Comparison of ENCODE assay signal across 8 cellular contexts in the genomic region with DNA sequence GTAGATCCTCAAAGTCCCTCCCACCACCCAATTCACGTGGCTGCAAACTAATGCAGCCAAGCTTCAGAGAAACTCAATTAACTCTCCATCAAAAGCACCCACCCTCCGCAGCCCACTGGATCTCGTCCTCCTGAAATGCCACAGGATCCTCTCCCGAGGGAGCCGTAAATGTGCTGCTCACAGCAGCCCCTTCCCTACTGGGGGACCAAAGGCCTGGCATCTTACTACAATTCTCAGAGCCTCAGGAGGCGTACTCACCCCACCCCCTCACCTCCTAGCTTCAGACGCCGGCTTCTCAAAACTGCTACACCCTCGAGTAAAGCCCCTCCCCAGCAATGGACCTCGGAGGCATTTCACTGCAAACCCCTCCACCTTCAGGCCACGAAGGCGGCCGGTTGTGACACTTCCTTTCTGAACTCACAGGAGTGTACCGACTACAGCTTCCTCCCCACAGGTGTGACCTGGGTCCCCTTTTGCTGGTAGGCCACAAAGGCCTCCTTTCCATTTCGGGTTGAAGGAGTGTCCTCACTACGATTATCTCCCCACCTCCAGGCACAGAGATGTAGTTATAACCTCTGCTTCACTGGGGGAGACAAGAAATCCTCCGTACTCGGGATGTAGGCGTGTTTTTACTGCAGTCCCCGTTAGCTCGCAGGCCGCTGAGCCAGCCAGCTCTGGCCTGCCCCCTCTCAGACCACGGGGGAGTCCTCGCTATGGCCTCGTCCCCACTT. TPM values are rescaled to one million over a fixed set of nuclear protein-coding genes. Genes with fewer than 3 reads are reported as not detected.
DNase-seq lines count a peak whose midpoint lies in the region; ATAC-seq and TF ChIP-seq lines count a peak whose summit lies in the region.

No MANE protein-coding gene starts in this region.

- peaks cover 41% of the 10 kb centered on the region for H3K4me1 Mint-ChIP-seq in CD14-positive monocyte
- peaks cover 42% of the 10 kb centered on the region for H3K4me1 Mint-ChIP-seq in activated T-helper 17 cell treated with anti-CD3 and anti-CD28 coated beads, Interleukin-2, amount 50 U/mL, for 72 hours

- WGBS in testis, 2 donors, result 0 to 2% methylated on average over 25 of the region's 25 CpGs

- no peaks in the 10 kb centered on the region for H3K9me2 ChIP-seq in PC-9 (ENCODE audit: insufficient read depth)

- POLR2A ChIA-PET in PC-9 (lab: Charles Lee; ENCODE audit: unreplicated experiment), result interaction anchor here (0.5 to 0.7 kb wide), 4 partner anchors 68 to 291 kb away, joined by 3 to 5 read pairs (median 3); partner anchors contain the start of gene SCAND1

- H3K27ac ChIP-seq in PC-9, result peak overlapping the region; percentile 86
- peak overlapping the region; percentile 97 to 99 for H3K27ac ChIP-seq in testis

- no peaks in the 10 kb centered on the region for H3K9me3 ChIP-seq in PC-9 (ENCODE audit: insufficient read depth, low read depth)
- no peaks in the 10 kb centered on the region for H3K9me3 ChIP-seq in testis

- peaks cover 57% of the 10 kb centered on the region for H3K79me2 ChIP-seq in PC-9 (ENCODE audit: low read depth)

- peak overlapping the region; percentile 87 for H3K4me2 ChIP-seq in PC-9

- H3K4me3 Mint-ChIP-seq in CD14-positive monocyte, result peak overlapping the region; percentile 88 to 96
- peak overlapping the region; percentile 90 for H3K4me3 Mint-ChIP-seq in activated T-helper 17 cell treated with anti-CD3 and anti-CD28 coated beads, Interleukin-2, amount 50 U/mL, for 72 hours

- intact Hi-C loops in CD14-positive monocyte (cut with micrococcal nuclease), result loop anchor here (2.0 to 10.0 kb wide), 2 partner anchors 47 to 49 kb away; partner anchors contain the start of gene SPAG4 (in 1 of the 2)
- intact Hi-C loops in PC-9 (cut with micrococcal nuclease; ENCODE audit: unreplicated experiment), result loop anchor here (2.0 to 5.0 kb wide), 3 partner anchors 47 to 97 kb away; partner anchors contain the start of gene RBM39
- intact Hi-C loops in testis (cut with DNase I; ENCODE audit: low total_unique reads), result no loop called here

- peaks cover 10 to 12% of the 10 kb centered on the region in 2 donors for H3K36me3 Mint-ChIP-seq in CD14-positive monocyte
- peaks cover 63% of the 10 kb centered on the region for H3K36me3 Mint-ChIP-seq in activated T-helper 17 cell treated with anti-CD3 and anti-CD28 coated beads, Interleukin-2, amount 50 U/mL, for 72 hours (ENCODE audit: low read depth)

- peaks cover 51% of the 10 kb centered on the region for H4K20me1 ChIP-seq in PC-9 (ENCODE audit: insufficient read depth)

- peak overlapping the region; percentile 97 to 100 (median 99) for H3K27ac Mint-ChIP-seq in CD14-positive monocyte
- peak overlapping the region; percentile 87 for H3K27ac Mint-ChIP-seq in activated T-helper 17 cell treated with anti-CD3 and anti-CD28 coated beads, Interleukin-2, amount 50 U/mL, for 72 hours

- TF ChIP-seq CTCF in CD14-positive monocyte (IDR thresholded peaks at IDR 0.05), result no peak
- TF ChIP-seq CTCF in PC-9 (conservative IDR thresholded peaks at IDR 0.05), result no peak
- no peak for TF ChIP-seq CTCF in fibroblast of the aortic adventitia (IDR thresholded peaks at IDR 0.05; ENCODE audit: insufficient read depth, low read length)
- TF ChIP-seq CTCF in omental fat pad (IDR thresholded peaks at IDR 0.05), result no peak
- no peak for TF ChIP-seq CTCF in testis (IDR thresholded peaks at IDR 0.05)

- peak overlapping the region; percentile 97 for H2AFZ ChIP-seq in PC-9

- H3K36me3 ChIP-seq in PC-9 (ENCODE audit: low read depth) (no peaks in the 10 kb centered on the region), testis (ENCODE audit: low read depth, missing control alignments) (no peaks in the 10 kb centered on the region)

- TF ChIP-seq POLR2A in testis (IDR thresholded peaks at IDR 0.05), result no peak

- peak overlapping the region; percentile 99 for H3K4me3 ChIP-seq in PC-9
- H3K4me3 ChIP-seq in fibroblast of the aortic adventitia (ENCODE audit: low read depth, low read length), result peak overlapping the region; percentile 99
- H3K4me3 ChIP-seq in testis, result peak overlapping the region; percentile 96 to 97

- H3K4me1 ChIP-seq in PC-9 (replicated peaks; ENCODE audit: insufficient read depth), result peaks cover 42% of the 10 kb centered on the region
- peaks cover 16% of the 10 kb centered on the region for H3K4me1 ChIP-seq in testis

- CTCF ChIA-PET in PC-9 (lab: Charles Lee), result interaction anchor here (0.7 kb wide), 1 partner anchor 133 kb away, joined by 3 read pairs; no protein-coding TSS in a partner anchor

- ATAC-seq in GM19324 (IDR thresholded peaks at IDR 0.05; ENCODE audit: low FRiP score, unreplicated experiment) (peak; percentile 48), HG03442 (IDR thresholded peaks at IDR 0.05; ENCODE audit: unreplicated experiment) (peak; percentile 17), omental fat pad (ENCODE audit: low FRiP score) (peak; percentile 59)
- peak; percentile 25 for ATAC-seq in activated T-helper 17 cell treated with anti-CD3 and anti-CD28 coated beads, Interleukin-2, amount 50 U/mL, for 72 hours (replicated peaks)

- no TSS peak for BruUV-seq in PC-9 (replicated peaks; lab: Mats Ljungman, UMichigan)

- peaks cover 0 to 3% (median 0%) of the 10 kb centered on the region in 7 donors for H3K9me3 Mint-ChIP-seq in CD14-positive monocyte
- no peaks in the 10 kb centered on the region for H3K9me3 Mint-ChIP-seq in activated T-helper 17 cell treated with anti-CD3 and anti-CD28 coated beads, Interleukin-2, amount 50 U/mL, for 72 hours

- DNase-seq in CD14-positive monocyte (ENCODE audit: low spot score), result peak; percentile 49
- DNase-seq in PC-9, result peak; percentile 40 to 44
- DNase-seq in fibroblast of the aortic adventitia (ENCODE audit: low read depth), result no peak
- DNase-seq in omental fat pad (ENCODE audit: low spot score), result no peak
- peak; percentile 78 for DNase-seq in testis

- no peaks in the 10 kb centered on the region for H3K27me3 Mint-ChIP-seq in CD14-positive monocyte (ENCODE audit: low read depth in 3 of 3)
- H3K27me3 Mint-ChIP-seq in activated T-helper 17 cell treated with anti-CD3 and anti-CD28 coated beads, Interleukin-2, amount 50 U/mL, for 72 hours, result no peaks in the 10 kb centered on the region

- peaks cover 16% of the 10 kb centered on the region for H3F3A ChIP-seq in PC-9 (ENCODE audit: insufficient read depth, low read depth)

- H3K27me3 ChIP-seq in PC-9 (ENCODE audit: insufficient read depth, low read depth) (no peaks in the 10 kb centered on the region), testis (no peaks in the 10 kb centered on the region)

RNA-seq across cellular contexts. Expression of gene CPNE1, which starts 0.7 kb away (rescaled TPM):
- polyA plus RNA-seq in CD14-positive monocyte (100 to 1,000 TPM; 167 to 210 TPM), testis (ENCODE audit: insufficient read depth, low read depth, low replicate concordance) (105 TPM)
- total RNA-seq in PC-9 (2021) (271 and 311 TPM in 2 replicates), fibroblast of the aortic adventitia (ENCODE audit: low replicate concordance) (127 and 154 TPM in 2 replicates), omental fat pad (100 to 1,000 TPM in 1 of 4 donors, 10 to 100 TPM in 3; 50.7 to 113 (median 85.2) TPM), testis (100 to 1,000 TPM in 1 of 2 donors, 10 to 100 TPM in 1; 60.6 to 103 TPM)
- 100 to 1,000 TPM; 269 to 280 TPM for total RNA-seq in activated T-helper 17 cell treated with anti-CD3 and anti-CD28 coated beads, Interleukin-2, amount 50 U/mL, for 72 hours

RNA-seq across cellular contexts. Expression of gene RBM12, which starts 0.7 kb away (rescaled TPM):
- 10 to 100 TPM; 21.5 to 30.4 TPM for polyA plus RNA-seq in CD14-positive monocyte
- total RNA-seq in PC-9 (2021), result 46.9 and 81.2 TPM in 2 replicates
- total RNA-seq in activated T-helper 17 cell treated with anti-CD3 and anti-CD28 coated beads, Interleukin-2, amount 50 U/mL, for 72 hours, result 100 to 1,000 TPM; 106 to 116 TPM
- 49.0 and 65.4 TPM in 2 replicates for total RNA-seq in fibroblast of the aortic adventitia (ENCODE audit: low replicate concordance)
- total RNA-seq in omental fat pad, result 10 to 100 TPM; 31.4 to 43.2 (median 33.9) TPM
- total RNA-seq in testis, result 10 to 100 TPM; 40.8 to 46.3 TPM
- polyA plus RNA-seq in testis (ENCODE audit: insufficient read depth, low read depth, low replicate concordance), result 54.9 TPM

RNA-seq across cellular contexts. Expression of gene NFS1, which starts 35.2 kb away (rescaled TPM):
- polyA plus RNA-seq in CD14-positive monocyte (10 to 100 TPM; 18.1 to 19.2 TPM), testis (ENCODE audit: insufficient read depth, low read depth, low replicate concordance) (86.6 TPM)
- total RNA-seq in PC-9 (2021) (56.9 and 65.0 TPM in 2 replicates), fibroblast of the aortic adventitia (ENCODE audit: low replicate concordance) (5.3 and 19.9 TPM in 2 replicates), omental fat pad (10 to 100 TPM; 16.1 to 32.1 (median 26.6) TPM), testis (10 to 100 TPM; 84.1 to 90.6 TPM)
- 10 to 100 TPM; 41.1 to 49.2 TPM for total RNA-seq in activated T-helper 17 cell treated with anti-CD3 and anti-CD28 coated beads, Interleukin-2, amount 50 U/mL, for 72 hours

RNA-seq across cellular contexts. Expression of gene ROMO1, which starts 35.2 kb away (rescaled TPM):
- polyA plus RNA-seq in CD14-positive monocyte (100 to 1,000 TPM; 352 to 448 TPM), testis (ENCODE audit: insufficient read depth, low read depth, low replicate concordance) (160 TPM)
- total RNA-seq in PC-9 (2021) (175 and 271 TPM in 2 replicates), fibroblast of the aortic adventitia (ENCODE audit: low replicate concordance) (164 and 214 TPM in 2 replicates), omental fat pad (100 to 1,000 TPM; 160 to 364 (median 237) TPM), testis (100 to 1,000 TPM; 200 to 276 TPM)
- 100 to 1,000 TPM in 1 of 2 donors, 10 to 100 TPM in 1; 93.0 to 134 TPM for total RNA-seq in activated T-helper 17 cell treated with anti-CD3 and anti-CD28 coated beads, Interleukin-2, amount 50 U/mL, for 72 hours

RNA-seq across cellular contexts. Expression of gene SPAG4, which starts 48.3 kb away (rescaled TPM):
- under 1 TPM in 1 of 2 donors, not detected in 1; 0.12 TPM for polyA plus RNA-seq in CD14-positive monocyte
- 14.1 and 22.9 TPM in 2 replicates for total RNA-seq in PC-9 (2021)
- 10 to 100 TPM in 1 of 2 donors, 1 to 10 TPM in 1; 7.2 to 52.4 TPM for total RNA-seq in activated T-helper 17 cell treated with anti-CD3 and anti-CD28 coated beads, Interleukin-2, amount 50 U/mL, for 72 hours
- total RNA-seq in fibroblast of the aortic adventitia (ENCODE audit: low replicate concordance), result 2.2 and 4.7 TPM in 2 replicates
- 1 to 10 TPM; 2.5 to 7.4 (median 3.1) TPM for total RNA-seq in omental fat pad
- 10 to 100 TPM; 21.6 to 49.0 TPM for total RNA-seq in testis
- 39.0 TPM for polyA plus RNA-seq in testis (ENCODE audit: insufficient read depth, low read depth, low replicate concordance)

Comparison
In these comparisons a context has a peak if more than half of its experiments do, and no peak if none do; other contexts are left out.
1. DNase-seq: peak in CD14-positive monocyte (single experiment), PC-9 (2 of 2) and testis (single experiment); none in fibroblast of the aortic adventitia (single experiment) and omental fat pad (single experiment).
2. Peak in every context shown above with its lines, with median percentiles within 50 percentile points of each other: ATAC-seq and H3K4me3 ChIP-seq.